In the genomic region with DNA sequence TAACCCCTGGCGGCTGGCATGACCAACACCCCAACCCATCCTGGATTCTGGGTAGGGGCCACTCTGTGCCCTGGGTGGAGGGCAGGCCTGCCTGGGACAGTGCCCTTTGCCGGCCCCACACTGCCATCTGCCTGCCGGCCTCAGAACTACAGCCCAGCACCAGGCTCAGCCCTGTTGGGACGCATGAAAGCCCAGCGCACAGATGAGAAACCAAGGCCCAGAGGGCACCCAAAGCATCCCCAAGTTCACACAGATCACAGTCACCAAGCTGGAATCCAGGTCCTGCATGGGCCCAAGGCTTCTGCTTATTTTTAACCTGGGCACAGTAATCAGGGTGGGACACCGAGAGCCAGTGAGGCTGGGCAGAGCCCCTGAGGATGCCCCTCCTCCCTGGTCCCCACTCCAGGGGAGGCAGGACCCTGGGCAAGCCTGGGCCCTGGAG, we compare ENCODE assay signal across 1 cellular context.
TF ChIP-seq lines count a peak whose summit lies in the region.

No MANE protein-coding gene starts in this region.

TF ChIP-seq in H1, 55 proteins besides CTCF, POLR2A, EP300 and RAD21 (continued from another document):
- TF ChIP-seq ATF2 (IDR thresholded peaks at IDR 0.05; ENCODE audit: low read length) (no peak), RNF2 (IDR thresholded peaks at IDR 0.05; ENCODE audit: borderline replicate concordance, low read depth, low read length, missing control alignments, poor library complexity, severe bottlenecking) (no peak), BRCA1 (IDR thresholded peaks at IDR 0.05; ENCODE audit: low read depth, low read length) (no peak; the same call in 1 of the 2 replicates), YY1 (IDR thresholded peaks at IDR 0.05; ENCODE audit: low read depth, low read length) (0 out of 2 replicates have a peak, but pooled peaks have one; percentile 60), PHF8 (conservative IDR thresholded peaks at IDR 0.05; ENCODE audit: low read depth, low read length) (no peak), SP1 (IDR thresholded peaks at IDR 0.05; ENCODE audit: low read depth, low read length) (no peak), HDAC2 (IDR thresholded peaks at IDR 0.05; ENCODE audit: borderline replicate concordance in 1 of 2, low read depth in 2 of 2, low read length in 2 of 2) (peak in 1 of 2 experiments; percentile 74; a peak in 2 of 4 replicates), KDM5A (IDR thresholded peaks at IDR 0.05; ENCODE audit: low read length) (no peak), NRF1 (IDR thresholded peaks at IDR 0.05; ENCODE audit: low read depth, low read length) (no peak), TEAD4 (IDR thresholded peaks at IDR 0.05; ENCODE audit: low read depth, low read length) (no peak), ATF3 (IDR thresholded peaks at IDR 0.05; ENCODE audit: insufficient read depth, low read depth, low read length) (no peak), CEBPB (IDR thresholded peaks at IDR 0.05; ENCODE audit: low read depth, low read length) (no peak), CHD2 (IDR thresholded peaks at IDR 0.05; ENCODE audit: low read length) (no peak), RFX5 (IDR thresholded peaks at IDR 0.05; ENCODE audit: borderline replicate concordance, low read depth, low read length) (no peak), RXRA (IDR thresholded peaks at IDR 0.05; ENCODE audit: insufficient read depth, low read depth, low read length) (no peak), CREB1 (IDR thresholded peaks at IDR 0.05) (peak; percentile 26; the same call in 1 of the 2 replicates), SIRT6 (IDR thresholded peaks at IDR 0.05; ENCODE audit: low read length) (no peak), CTBP2 (IDR thresholded peaks at IDR 0.05; ENCODE audit: borderline replicate concordance, insufficient read depth, insufficient read length, low read length) (peak; percentile 48), POU5F1 (IDR thresholded peaks at IDR 0.05; ENCODE audit: low read depth, low read length) (no peak), TAF7 (optimal IDR thresholded peaks at IDR 0.05; ENCODE audit: borderline replicate concordance, low read depth, low read length) (no peak), KDM1A (IDR thresholded peaks at IDR 0.05; ENCODE audit: borderline replicate concordance, low read length) (peak; percentile 27; the same call in 1 of the 2 replicates), SIX5 (IDR thresholded peaks at IDR 0.05; ENCODE audit: low read depth, low read length) (no peak), E2F6 (IDR thresholded peaks at IDR 0.05) (no peak), CBX8 (IDR thresholded peaks at IDR 0.05; ENCODE audit: borderline replicate concordance, low read depth, low read length) (no peak), TAF1 (IDR thresholded peaks at IDR 0.05; ENCODE audit: low read depth, low read length) (no peak), JUND (IDR thresholded peaks at IDR 0.05; ENCODE audit: low read length) (0 out of 2 replicates have a peak, but pooled peaks have one; percentile 4), ZNF274 (IDR thresholded peaks at IDR 0.05; ENCODE audit: borderline replicate concordance, extremely low read depth, low read length) (no peak), RBBP5 (IDR thresholded peaks at IDR 0.05; ENCODE audit: borderline replicate concordance, low read depth, low read length) (no peak)
